ENCODE assay signal across 12 cellular contexts in the genomic region with DNA sequence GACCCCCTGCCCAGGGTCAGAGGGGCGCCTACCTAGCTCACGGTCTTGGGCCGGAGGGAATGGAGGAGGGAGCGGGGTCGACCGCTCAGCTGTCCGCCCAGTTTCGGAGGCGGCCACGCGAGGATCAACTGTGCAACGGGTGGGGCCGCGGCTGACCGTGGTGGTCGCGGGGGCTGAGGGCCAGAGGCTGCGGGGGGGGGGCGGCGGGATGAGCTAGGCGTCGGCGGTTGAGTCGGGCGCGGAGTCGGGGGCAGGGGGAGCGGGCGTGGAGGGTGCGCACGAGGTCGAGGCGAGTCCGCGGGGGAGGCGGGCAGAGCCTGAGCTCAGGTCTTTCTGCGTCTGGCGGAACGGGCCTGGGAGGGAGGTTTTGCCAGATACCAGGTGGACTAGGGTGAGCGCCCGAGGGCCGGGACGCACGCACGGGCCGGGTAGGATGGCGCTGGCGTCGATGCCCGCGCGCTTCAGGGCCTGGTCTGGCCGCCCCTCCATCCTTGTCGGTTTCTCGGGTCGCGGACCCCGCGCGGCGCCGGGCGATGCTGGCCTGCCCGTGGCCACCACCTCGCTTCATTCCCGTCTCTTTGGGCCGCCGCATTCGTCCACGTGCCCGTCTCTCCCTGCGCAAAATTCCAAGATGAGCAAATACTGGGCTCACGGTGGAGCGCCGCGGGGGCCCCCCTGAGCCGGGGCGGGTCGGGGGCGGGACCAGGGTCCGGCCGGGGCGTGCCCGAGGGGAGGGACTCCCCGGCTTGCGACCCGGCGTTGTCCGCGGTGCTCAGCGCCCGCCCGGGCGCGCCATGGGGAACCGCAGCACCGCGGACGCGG. TPM values are rescaled to one million over a fixed set of nuclear protein-coding genes. Genes with fewer than 3 reads are reported as not detected.
DNase-seq lines count a peak whose midpoint lies in the region; ATAC-seq and TF ChIP-seq lines count a peak whose summit lies in the region.
"Had no signal": no experiment of that assay in that cellular context is flagged by ENCODE, and none has a peak within 500 bp of the region (broad histone marks: within the 10 kb centered on the region; RNA-seq: fewer than 3 reads in every experiment).

TSS of gene DRD4 (plus strand) at position 759 of the 822 bp plus-strand sequence. CDS start at position 795, 36 bp downstream.

- H4K91ac ChIP-seq in neuronal stem cell (ENCODE audit: low read depth, low read length, poor library complexity), result no peak within 1 kb of the TSS

- DNase-seq in BJ (ENCODE audit: low read depth) (no peak), WTC11 (ENCODE audit: low spot score) (peak; percentile 48), neuronal stem cell (ENCODE audit: low spot score) (peak; percentile 50)
- no peak for DNase-seq in stimulated activated CD4-positive, alpha-beta T cell treated with anti-CD3 and anti-CD28 coated beads, Interleukin-2, amount 100 ng/mL, for 24 hours
- DNase-seq: stimulated activated naive CD4-positive, alpha-beta T cell treated with Interleukin-2 at 50 U/mL for 16 hours had no signal

- H3K27me3 Mint-ChIP-seq in WTC11 (ENCODE audit: low read depth), result peaks cover 53% of the 10 kb centered on the region

- H3K18ac ChIP-seq in neuronal stem cell (ENCODE audit: low read length), result peak within 1 kb of the TSS; percentile 92

- peak within 1 kb of the TSS; percentile 16; the same call in 1 of the 2 replicates for H3K4me3 ChIP-seq in BJ (ENCODE audit: low read depth, low read length)
- H3K4me3 ChIP-seq in gastroesophageal sphincter, result peak within 1 kb of the TSS in 1 of 2 donors; percentile 45
- H3K4me3 ChIP-seq in neuronal stem cell (ENCODE audit: low read length in 2 of 2), result peak within 1 kb of the TSS in 1 of 2 donors; percentile 91

- H3K4me1 ChIP-seq in gastroesophageal sphincter (peaks cover 0 to 42% (median 11%) of the 10 kb centered on the region in 3 donors), neuronal stem cell (ENCODE audit: control insufficient read depth in 2 of 2, insufficient read depth in 1 of 2, low read depth in 1 of 2, low read length in 2 of 2) (peaks cover 21 to 23% of the 10 kb centered on the region in 2 donors)

- no peak within 1 kb of the TSS for H2AFZ ChIP-seq in neuronal stem cell (ENCODE audit: low read length)

- peak within 1 kb of the TSS; percentile 96 for H3K9ac ChIP-seq in neuronal stem cell (ENCODE audit: low read depth, low read length, poor library complexity)

- H2BK5ac ChIP-seq in neuronal stem cell (ENCODE audit: low read length), result peak within 1 kb of the TSS; percentile 57

- H2BK12ac ChIP-seq in neuronal stem cell (ENCODE audit: low read length), result peak within 1 kb of the TSS; percentile 98

- TF ChIP-seq CTCF in BJ (IDR thresholded peaks at IDR 0.05; ENCODE audit: insufficient read depth, low read depth, low read length), result no peak
- no peak for TF ChIP-seq CTCF in WTC11 (IDR thresholded peaks at IDR 0.05)
- TF ChIP-seq CTCF in gastroesophageal sphincter (IDR thresholded peaks at IDR 0.05), result no peak

- H3K4me2 ChIP-seq in neuronal stem cell (ENCODE audit: insufficient read depth, low read length, poor library complexity, severe bottlenecking), result peak within 1 kb of the TSS; percentile 98

- 2% methylated on average over 9 of the region's 100 CpGs; no CpG with 5 or more reads in 1 of the 2 donors for WGBS in gastroesophageal sphincter (ENCODE audit: low coverage in 1 of 2), 2 donors
- WGBS in neuronal stem cell (ENCODE audit: extremely low coverage in 2 of 2, insufficient read length in 2 of 2, insufficient replicate concordance in 1 of 2), 2 donors, result no CpG with 5 or more reads among the region's 100 CpGs

- peak within 1 kb of the TSS; percentile 81 for H2BK120ac ChIP-seq in neuronal stem cell (ENCODE audit: low read depth, low read length)

- peaks cover 3% of the 10 kb centered on the region; the same call in 1 of the 2 replicates for H3K27me3 ChIP-seq in BJ (ENCODE audit: control insufficient read depth, insufficient read depth, low read length)
- H3K27me3 ChIP-seq in gastroesophageal sphincter, result peaks cover 43% of the 10 kb centered on the region
- peaks cover 0 to 23% (median 5%) of the 10 kb centered on the region in 3 experiments for H3K27me3 ChIP-seq in neuronal stem cell (ENCODE audit: control insufficient read depth in 3 of 3, insufficient read depth in 3 of 3, low read depth in 1 of 3, low read length in 3 of 3)

- ATAC-seq in WTC11 (peak; percentile 28), gastroesophageal sphincter (peak; percentile 84), HG03159 (IDR thresholded peaks at IDR 0.05; ENCODE audit: unreplicated experiment) (no peak), HG02588 (IDR thresholded peaks at IDR 0.05; ENCODE audit: unreplicated experiment) (no peak), HG02885 (IDR thresholded peaks at IDR 0.05; ENCODE audit: poor library complexity, unreplicated experiment) (no peak)

- TF ChIP-seq POLR2A in gastroesophageal sphincter (IDR thresholded peaks at IDR 0.05), result no peak

- H3K27ac ChIP-seq in gastroesophageal sphincter, result no peak within 1 kb of the TSS
- peak within 1 kb of the TSS; percentile 99 for H3K27ac ChIP-seq in neuronal stem cell (replicated peaks; ENCODE audit: low read length)
- H3K27ac ChIP-seq: neutrophil had no signal

- H3K4me1 Mint-ChIP-seq in WTC11, result peaks cover 21% of the 10 kb centered on the region

- peak within 1 kb of the TSS; percentile 99 for H4K8ac ChIP-seq in neuronal stem cell (ENCODE audit: low read depth, low read length)

- H2AK5ac ChIP-seq in neuronal stem cell (ENCODE audit: low read depth, low read length), result peak within 1 kb of the TSS; percentile 94

- POLR2A ChIA-PET in BJ (lab: Charles Lee) (no interaction called here), WTC11 (lab: Charles Lee) (interaction anchor here (0.5 kb wide), 1 partner anchor 73 kb away, joined by 3 read pairs; no protein-coding TSS in a partner anchor)

- no peaks in the 10 kb centered on the region for H3K9me3 Mint-ChIP-seq in WTC11

- H3K36me3 Mint-ChIP-seq in WTC11, result no peaks in the 10 kb centered on the region

- CTCF ChIA-PET in BJ (lab: Yijun Ruan, JAX), result no interaction called here
- CTCF ChIA-PET in WTC11 (lab: Charles Lee), result interaction anchor here (0.8 kb wide), 1 partner anchor 91 kb away, joined by 4 read pairs; no protein-coding TSS in a partner anchor

- peak within 1 kb of the TSS; percentile 67 for H3K4me3 Mint-ChIP-seq in WTC11

- H3K27ac Mint-ChIP-seq in WTC11, result no peak within 1 kb of the TSS

- peak within 1 kb of the TSS; percentile 99 for H2BK15ac ChIP-seq in neuronal stem cell (ENCODE audit: low read length)

- peaks cover 5% of the 10 kb centered on the region for H3K79me1 ChIP-seq in neuronal stem cell (ENCODE audit: low read depth, low read length)

- H3K4ac ChIP-seq in neuronal stem cell (ENCODE audit: low read length), result peak within 1 kb of the TSS; percentile 37

- H3K36me3 ChIP-seq in BJ (ENCODE audit: control insufficient read depth, insufficient read depth, low read length) (peaks cover 3% of the 10 kb centered on the region), gastroesophageal sphincter (peaks cover 0 to 18% of the 10 kb centered on the region in 2 donors), neuronal stem cell (replicated peaks in 1 of 2; ENCODE audit: control insufficient read depth in 2 of 2, insufficient read depth in 2 of 2, low read length in 2 of 2) (peaks cover 0 to 8% of the 10 kb centered on the region in 2 donors)

- H3K9me3 ChIP-seq in gastroesophageal sphincter, result no peaks in the 10 kb centered on the region
- H3K9me3 ChIP-seq in neuronal stem cell (replicated peaks in 1 of 2; ENCODE audit: control insufficient read depth in 2 of 2, insufficient read depth in 1 of 2, low read depth in 1 of 2, low read length in 2 of 2), result no peaks in the 10 kb centered on the region
- H3K9me3 ChIP-seq: neutrophil had no signal

- TF ChIP-seq EP300 in gastroesophageal sphincter (IDR thresholded peaks at IDR 0.05), result no peak

- H3K23ac ChIP-seq in neuronal stem cell (ENCODE audit: low read depth, low read length, poor library complexity), result peak within 1 kb of the TSS; percentile 97

- H3K14ac ChIP-seq in neuronal stem cell (ENCODE audit: low read length), result peak within 1 kb of the TSS; percentile 47

TF ChIP-seq in WTC11, 78 proteins besides CTCF, POLR2A, EP300 and RAD21 (continues in another document):
- TF ChIP-seq FOXK1 (CRISPR knock-in tag; IDR thresholded peaks at IDR 0.05), result no peak; the same call in 1 of the 2 replicates
- TF ChIP-seq, protein P1, sequence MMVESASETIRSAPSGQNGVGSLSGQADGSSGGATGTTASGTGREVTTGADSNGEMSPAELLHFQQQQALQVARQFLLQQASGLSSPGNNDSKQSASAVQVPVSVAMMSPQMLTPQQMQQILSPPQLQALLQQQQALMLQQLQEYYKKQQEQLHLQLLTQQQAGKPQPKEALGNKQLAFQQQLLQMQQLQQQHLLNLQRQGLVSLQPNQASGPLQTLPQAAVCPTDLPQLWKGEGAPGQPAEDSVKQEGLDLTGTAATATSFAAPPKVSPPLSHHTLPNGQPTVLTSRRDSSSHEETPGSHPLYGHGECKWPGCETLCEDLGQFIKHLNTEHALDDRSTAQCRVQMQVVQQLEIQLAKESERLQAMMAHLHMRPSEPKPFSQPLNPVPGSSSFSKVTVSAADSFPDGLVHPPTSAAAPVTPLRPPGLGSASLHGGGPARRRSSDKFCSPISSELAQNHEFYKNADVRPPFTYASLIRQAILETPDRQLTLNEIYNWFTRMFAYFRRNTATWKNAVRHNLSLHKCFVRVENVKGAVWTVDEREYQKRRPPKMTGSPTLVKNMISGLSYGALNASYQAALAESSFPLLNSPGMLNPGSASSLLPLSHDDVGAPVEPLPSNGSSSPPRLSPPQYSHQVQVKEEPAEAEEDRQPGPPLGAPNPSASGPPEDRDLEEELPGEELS (CRISPR knock-in tag; IDR thresholded peaks at IDR 0.05), result peak; percentile 36; the same call in 1 of the 2 replicates
- TF ChIP-seq MAX (CRISPR knock-in tag; IDR thresholded peaks at IDR 0.05), result peak; percentile 34; the same call in 1 of the 2 replicates
- TF ChIP-seq RELA (CRISPR knock-in tag; IDR thresholded peaks at IDR 0.05; ENCODE audit: borderline replicate concordance), result no peak
- TF ChIP-seq NFYB (CRISPR knock-in tag; conservative IDR thresholded peaks at IDR 0.05; ENCODE audit: low read depth), result peak; percentile 17; the same call in 1 of the 2 replicates
- TF ChIP-seq ZNF671 (CRISPR knock-in tag; IDR thresholded peaks at IDR 0.05), result no peak

RNA-seq across cellular contexts. Expression of gene DRD4, which starts in this region (rescaled TPM):
- polyA plus RNA-seq in BJ (2011; rRNA removed), result not detected in 2 replicates
- not detected in 2 replicates for polyA minus RNA-seq in BJ (2011; rRNA and poly(A)+ RNA removed)
- total RNA-seq in WTC11 (2021) (3.7 to 5.8 TPM (median 5.5 TPM) in 3 replicates), gastroesophageal sphincter (under 1 TPM in 1 of 4 donors, not detected in 3; 0.27 TPM)
- polyA plus RNA-seq in neuronal stem cell (2013, experiment 1 of 2), result 15.1 TPM
- 15.5 TPM for polyA plus RNA-seq in neuronal stem cell (2013, experiment 2 of 2)
- total RNA-seq: bronchial epithelial cell, M059J had no signal

Comparison
In these comparisons a context has a peak if more than half of its experiments do, and no peak if none do; other contexts are left out.
1. Peak in ATAC-seq in gastroesophageal sphincter; RNA of the gene not detected or under 1 TPM.
2. DNase-seq: peak in WTC11 (single experiment) and neuronal stem cell (single experiment); none in BJ (single experiment) and stimulated activated CD4-positive, alpha-beta T cell treated with anti-CD3 and anti-CD28 coated beads, Interleukin-2, amount 100 ng/mL, for 24 hours (0 of 2).